1 cellular context compared by ENCODE assay signal in genomic region chr3:45988100-45988761, GRCh38.
TF ChIP-seq lines count a peak whose summit lies in the region.

No MANE protein-coding gene starts in this region.

TF ChIP-seq in SK-N-SH, 30 proteins besides CTCF, POLR2A, EP300 and RAD21 (continued from another document):
- TF ChIP-seq USF2 (IDR thresholded peaks at IDR 0.05; ENCODE audit: borderline replicate concordance, low read depth, low read length) (no peak), MEF2A (IDR thresholded peaks at IDR 0.05; ENCODE audit: borderline replicate concordance, low read depth) (no peak), REST (IDR thresholded peaks at IDR 0.05; ENCODE audit: low read depth, low read length) (no peak)
